ENCODE assay signal across 1 cellular context in the genomic region with DNA sequence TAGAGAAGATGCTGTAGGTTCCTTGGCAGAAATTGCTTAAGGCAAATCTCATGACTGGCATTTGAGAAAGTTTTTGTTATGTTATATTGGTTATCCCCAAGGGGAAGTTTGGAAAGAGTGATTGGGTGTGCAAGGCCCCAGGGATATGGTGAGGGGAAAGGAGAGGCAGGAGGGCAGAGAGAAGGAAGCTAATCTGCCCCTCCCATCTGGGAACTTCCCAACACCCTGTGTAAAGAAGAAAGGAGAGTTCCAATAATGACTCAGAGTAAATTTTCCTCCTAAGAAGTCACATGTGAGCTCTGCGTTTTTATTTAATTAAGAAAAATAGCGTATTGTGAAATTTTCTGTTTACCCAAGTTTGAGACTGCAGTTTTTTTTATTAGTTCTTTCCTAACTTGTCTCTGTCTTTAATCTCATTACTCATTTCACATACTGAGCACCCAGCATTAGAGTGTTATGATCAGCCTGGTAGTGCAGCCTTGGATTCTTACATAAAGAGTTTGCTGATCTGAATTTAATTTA.
TF ChIP-seq lines count a peak whose summit lies in the region.

No MANE protein-coding gene starts in this region.

TF ChIP-seq in K562, 482 proteins besides CTCF, POLR2A, EP300 and RAD21:
- TF ChIP-seq PHB2 (IDR thresholded peaks at IDR 0.05; ENCODE audit: low read depth) (no peak), CEBPB (tag; IDR thresholded peaks at IDR 0.05) (peak; percentile 52)
